ENCODE assay signal across 1 cellular context in genomic region chr16:368388-369158, GRCh38.
TF ChIP-seq lines count a peak whose summit lies in the region.

No MANE protein-coding gene starts in this region.

TF ChIP-seq in HepG2, 621 proteins besides CTCF, POLR2A, EP300 and RAD21:
- TF ChIP-seq RBFOX2 (IDR thresholded peaks at IDR 0.05; ENCODE audit: low read depth, low read length) (peak; percentile 50; the same call in 1 of the 2 replicates), ZBTB38 (CRISPR knock-in tag; IDR thresholded peaks at IDR 0.05) (peak; percentile 52; the same call in 1 of the 2 replicates), SIX4 (CRISPR knock-in tag; IDR thresholded peaks at IDR 0.05) (no peak), PHF21A (CRISPR knock-in tag; IDR thresholded peaks at IDR 0.05) (no peak)
